14 cellular contexts compared by ENCODE assay signal in genomic region chr14:84527706-84528105, GRCh38.
"Had no signal": no experiment of that assay in that cellular context is flagged by ENCODE, and none has a peak within 500 bp of the region (broad histone marks: within the 10 kb centered on the region; RNA-seq: fewer than 3 reads in every experiment).

No MANE protein-coding gene starts in this region.

- H3K4me3 ChIP-seq: left lung had no signal

- H3K4me3 Mint-ChIP-seq: activated naive CD8-positive, alpha-beta T cell treated with anti-CD3 and anti-CD28 coated beads, Interleukin-2, amount 50 U/mL, for 24 hours; activated T-helper 1 cell treated with anti-CD3 and anti-CD28 coated beads, Interleukin-12 subunit alpha, Interleukin-12 subunit beta, Interleukin-2, Interleukin-4 antibody, amounts not matched to agents 30 ng/mL and 10 ng/mL and 1 ng/mL, durations not matched to agents 14 hours and 24 hours and 36 hours; memory B cell; nephron had no signal

- H3K4me1 ChIP-seq: left lung had no signal

- ATAC-seq: activated naive CD8-positive, alpha-beta T cell treated with anti-CD3 and anti-CD28 coated beads, Interleukin-2, amount 50 U/mL, for 24 hours; left lung; right cardiac atrium had no signal

- H3K36me3 Mint-ChIP-seq: memory B cell had no signal

- H3K9me3 Mint-ChIP-seq: nephron had no signal

- H3K9me3 ChIP-seq: left lung had no signal

- H3K27ac ChIP-seq: left lung had no signal

- H3K4me1 Mint-ChIP-seq: activated naive CD8-positive, alpha-beta T cell treated with anti-CD3 and anti-CD28 coated beads, Interleukin-2, amount 50 U/mL, for 24 hours; memory B cell; nephron had no signal

- DNase-seq: activated CD4-positive, alpha-beta T cell treated with anti-CD3 and anti-CD28 coated beads for 4 hours; activated naive CD4-positive, alpha-beta T cell treated with Interleukin-2 at 50 U/mL for 16 hours; activated naive CD8-positive, alpha-beta T cell treated with anti-CD3 and anti-CD28 coated beads, Interleukin-2, amount 50 U/mL, for 24 hours; effector CD4-positive, alpha-beta T cell; foreskin melanocyte; head of caudate nucleus; left lung; occipital lobe; right cardiac atrium; small intestine had no signal

- H3K27me3 Mint-ChIP-seq: activated naive CD8-positive, alpha-beta T cell treated with anti-CD3 and anti-CD28 coated beads, Interleukin-2, amount 50 U/mL, for 24 hours; memory B cell; progenitor cell of endocrine pancreas had no signal

- H3K36me3 ChIP-seq: left lung had no signal

- H3K27ac Mint-ChIP-seq: activated naive CD8-positive, alpha-beta T cell treated with anti-CD3 and anti-CD28 coated beads, Interleukin-2, amount 50 U/mL, for 24 hours; activated T-helper 1 cell treated with anti-CD3 and anti-CD28 coated beads, Interleukin-12 subunit alpha, Interleukin-12 subunit beta, Interleukin-2, Interleukin-4 antibody, amounts not matched to agents 30 ng/mL and 10 ng/mL and 1 ng/mL, durations not matched to agents 14 hours and 24 hours and 36 hours; memory B cell; nephron; progenitor cell of endocrine pancreas had no signal

- H3K27me3 ChIP-seq: left lung had no signal
